In genomic region chr4:8188085-8188484, GRCh38 we compare ENCODE assay signal across 15 cellular contexts. TPM values are rescaled to one million over a fixed set of nuclear protein-coding genes. Genes with fewer than 3 reads are reported as not detected.
DNase-seq lines count a peak whose midpoint lies in the region; TF ChIP-seq lines count a peak whose summit lies in the region.
"Had no signal": no experiment of that assay in that cellular context is flagged by ENCODE, and none has a peak within 500 bp of the region (broad histone marks: within the 10 kb centered on the region; RNA-seq: fewer than 3 reads in every experiment).

No MANE protein-coding gene starts in this region.

- H3K36me3 ChIP-seq in breast epithelium: no peaks in the 10 kb centered on the region
- H3K36me3 ChIP-seq in SK-N-SH (replicated peaks in 1 of 2; ENCODE audit: control insufficient read depth in 1 of 2, insufficient read depth in 2 of 2, low read length in 1 of 2): no peaks in the 10 kb centered on the region
- no peaks in the 10 kb centered on the region for H3K36me3 ChIP-seq in esophagus squamous epithelium
- no peaks in the 10 kb centered on the region for H3K36me3 ChIP-seq in urinary bladder (ENCODE audit: insufficient read depth)
- no peaks in the 10 kb centered on the region for H3K36me3 ChIP-seq in testis (ENCODE audit: low read depth, missing control alignments)
- H3K36me3 ChIP-seq: heart right ventricle, spleen, upper lobe of left lung had no signal

- TF ChIP-seq CTCF in MCF 10A (IDR thresholded peaks at IDR 0.05; ENCODE audit: unreplicated experiment) (no peak), breast epithelium (IDR thresholded peaks at IDR 0.05) (no peak), SK-N-SH (IDR thresholded peaks at IDR 0.05) (no peak), esophagus squamous epithelium (IDR thresholded peaks at IDR 0.05) (no peak), testis (IDR thresholded peaks at IDR 0.05) (no peak), coronary artery (IDR thresholded peaks at IDR 0.05) (no peak)

- CTCF ChIA-PET in MCF 10A (lab: Yijun Ruan, JAX) (interaction anchor here (0.8 to 8.9 kb wide), 4 partner anchors 9 to 227 kb away, joined by 3 to 185 read pairs (median 4); no protein-coding TSS in a partner anchor), SK-N-SH (lab: Yijun Ruan, JAX) (interaction anchor here (0.9 to 5.8 kb wide), 7 partner anchors 10 to 214 kb away, joined by 3 to 58 read pairs (median 4); no protein-coding TSS in a partner anchor)

- intact Hi-C loops in MCF 10A (cut with micrococcal nuclease) (loop anchor here (10.0 kb wide), 1 partner anchor 383 kb away; no protein-coding TSS in a partner anchor), breast epithelium (cut with DNase I; ENCODE audit: low total_unique reads) (no loop called here), esophagus squamous epithelium (cut with DNase I) (no loop called here), testis (cut with DNase I; ENCODE audit: low total_unique reads) (no loop called here)

- H3K79me2 ChIP-seq in SK-N-SH (ENCODE audit: insufficient read depth): no peaks in the 10 kb centered on the region

- H3K4me1 Mint-ChIP-seq in MCF 10A (ENCODE audit: insufficient read depth, unreplicated experiment): peaks cover 45% of the 10 kb centered on the region

- H3K4me2 ChIP-seq in SK-N-SH: no peak overlapping the region

- H2AFZ ChIP-seq in SK-N-SH (ENCODE audit: low read depth): no peak overlapping the region

- H3K27ac ChIP-seq in breast epithelium: peak overlapping the region in 1 of 2 donors; percentile 85
- H3K27ac ChIP-seq in SK-N-SH (ENCODE audit: low read depth in 2 of 2, low read length in 1 of 2): no peak overlapping the region
- peak overlapping the region; percentile 86 to 92 (median 88) for H3K27ac ChIP-seq in esophagus squamous epithelium
- H3K27ac ChIP-seq in urinary bladder (ENCODE audit: low read depth): peak overlapping the region; percentile 69
- no peak overlapping the region for H3K27ac ChIP-seq in testis
- H3K27ac ChIP-seq in coronary artery: no peak overlapping the region

- BruUV-seq in MCF 10A (replicated peaks; lab: Mats Ljungman, UMichigan): no TSS peak

- no peaks in the 10 kb centered on the region for H3K9me3 ChIP-seq in breast epithelium
- H3K9me3 ChIP-seq in SK-N-SH: no peaks in the 10 kb centered on the region
- no peaks in the 10 kb centered on the region for H3K9me3 ChIP-seq in esophagus squamous epithelium
- H3K9me3 ChIP-seq in testis: no peaks in the 10 kb centered on the region
- H3K9me3 ChIP-seq: heart right ventricle, spleen, upper lobe of left lung had no signal

- DNase-seq in MCF 10A (ENCODE audit: unreplicated experiment): peak; percentile 82
- no peak for DNase-seq in breast epithelium (ENCODE audit: low spot score in 2 of 2)
- DNase-seq in SK-N-SH: peak; percentile 36
- no peak for DNase-seq in esophagus squamous epithelium (lab: John Stamatoyannopoulos, UW)
- DNase-seq in SKM-1 treated with dmso at 0.1 percent for 144 hours (lab: John Stamatoyannopoulos, UW; ENCODE audit: unreplicated experiment): no peak
- DNase-seq in testis: no peak
- no peak for DNase-seq in coronary artery (ENCODE audit: low spot score)
- DNase-seq: activated CD4-positive, alpha-beta T cell treated with anti-CD3 and anti-CD28 coated beads for 36 hours; effector CD8-positive, alpha-beta T cell; KBM-7; spleen had no signal

- H3K4me1 ChIP-seq in breast epithelium: peaks cover 0 to 5% of the 10 kb centered on the region in 2 donors
- peaks cover 0 to 24% of the 10 kb centered on the region in 2 experiments; a peak in 1 of 4 replicates for H3K4me1 ChIP-seq in SK-N-SH (ENCODE audit: control insufficient read depth in 1 of 2, insufficient read depth in 2 of 2, low read depth in 1 of 2, low read length in 1 of 2)
- peaks cover 58 to 92% (median 67%) of the 10 kb centered on the region in 3 donors for H3K4me1 ChIP-seq in esophagus squamous epithelium
- H3K4me1 ChIP-seq in urinary bladder (ENCODE audit: insufficient read depth): no peaks in the 10 kb centered on the region
- no peaks in the 10 kb centered on the region for H3K4me1 ChIP-seq in testis

- TF ChIP-seq RAD21 in SK-N-SH (IDR thresholded peaks at IDR 0.05; ENCODE audit: low read length): no peak

- no peak for TF ChIP-seq EP300 in SK-N-SH (IDR thresholded peaks at IDR 0.05; ENCODE audit: borderline replicate concordance in 1 of 2, low read depth in 1 of 2, low read length in 1 of 2)

- no peak overlapping the region for H3K9ac ChIP-seq in SK-N-SH

- H3K27me3 ChIP-seq in breast epithelium: no peaks in the 10 kb centered on the region
- H3K27me3 ChIP-seq in SK-N-SH (ENCODE audit: insufficient read depth): no peaks in the 10 kb centered on the region; the same call in 1 of the 2 replicates
- no peaks in the 10 kb centered on the region for H3K27me3 ChIP-seq in esophagus squamous epithelium
- H3K27me3 ChIP-seq in testis: no peaks in the 10 kb centered on the region
- H3K27me3 ChIP-seq: heart right ventricle, spleen, upper lobe of left lung had no signal

- peak overlapping the region; percentile 41 for H3K27ac Mint-ChIP-seq in MCF 10A (ENCODE audit: low read depth, unreplicated experiment)
- H3K27ac Mint-ChIP-seq: activated CD4-positive, alpha-beta T cell treated with anti-CD3 and anti-CD28 coated beads for 36 hours had no signal

- H3K4me3 ChIP-seq in breast epithelium (no peak overlapping the region), SK-N-SH (ENCODE audit: low read depth in 2 of 2, low read length in 1 of 2) (no peak overlapping the region), esophagus squamous epithelium (no peak overlapping the region), urinary bladder (ENCODE audit: low read depth, low read length) (no peak overlapping the region), testis (no peak overlapping the region), coronary artery (no peak overlapping the region)
- H3K4me3 ChIP-seq: heart right ventricle, spleen, upper lobe of left lung had no signal

- H3K9me3 Mint-ChIP-seq in MCF 10A (ENCODE audit: unreplicated experiment): no peaks in the 10 kb centered on the region

- no peaks in the 10 kb centered on the region for H4K20me1 ChIP-seq in SK-N-SH (ENCODE audit: insufficient read depth)

- TF ChIP-seq POLR2A in breast epithelium (IDR thresholded peaks at IDR 0.05) (no peak), esophagus squamous epithelium (IDR thresholded peaks at IDR 0.05) (no peak), testis (IDR thresholded peaks at IDR 0.05) (no peak)

- H3K36me3 Mint-ChIP-seq in MCF 10A (ENCODE audit: insufficient read depth, unreplicated experiment): no peaks in the 10 kb centered on the region

- no peak overlapping the region for H3K4me3 Mint-ChIP-seq in MCF 10A (ENCODE audit: unreplicated experiment)
- H3K4me3 Mint-ChIP-seq: activated CD4-positive, alpha-beta T cell treated with anti-CD3 and anti-CD28 coated beads for 36 hours had no signal

- WGBS in SK-N-SH (ENCODE audit: low lambda C conversion rate): 84% methylated on average over 10 of the region's 12 CpGs
- WGBS in esophagus squamous epithelium, 2 donors: 39 to 56% methylated on average over 2 to 5 of the region's 12 CpGs
- WGBS in urinary bladder: 75% methylated on average over 12 of the region's 12 CpGs
- WGBS in testis, 2 donors: 92% methylated on average over 6 to 12 of the region's 12 CpGs

- no peaks in the 10 kb centered on the region for H3K27me3 Mint-ChIP-seq in MCF 10A (ENCODE audit: insufficient read depth, unreplicated experiment)
- H3K27me3 Mint-ChIP-seq: activated CD4-positive, alpha-beta T cell treated with anti-CD3 and anti-CD28 coated beads for 36 hours had no signal

- no peaks in the 10 kb centered on the region for H3K9me2 ChIP-seq in SK-N-SH

- no peaks in the 10 kb centered on the region for H3F3A ChIP-seq in SK-N-SH (replicated peaks; ENCODE audit: insufficient read depth)

- POLR2A ChIA-PET in MCF 10A (lab: Yijun Ruan, JAX) (interaction anchor here (1.0 to 2.2 kb wide), 6 partner anchors 11 to 252 kb away, joined by 3 to 15 read pairs (median 4); partner anchors contain the start of gene SH3TC1), SK-N-SH (lab: Yijun Ruan, JAX) (no interaction called here)

TF ChIP-seq in SK-N-SH, 30 proteins besides CTCF, POLR2A, EP300 and RAD21 (continues in another document):
- TF ChIP-seq SIN3A (IDR thresholded peaks at IDR 0.05; ENCODE audit: borderline replicate concordance, low read depth, low read length) (no peak), EZH2phosphoT487 (IDR thresholded peaks at IDR 0.05; ENCODE audit: borderline replicate concordance, low read depth) (no peak), ZBTB33 (IDR thresholded peaks at IDR 0.05; ENCODE audit: borderline replicate concordance, low read depth) (no peak), FOXJ3 (CRISPR knock-in tag; IDR thresholded peaks at IDR 0.05) (no peak)

RNA-seq across cellular contexts. Expression of gene SH3TC1, which starts 11.0 kb away (rescaled TPM):
- total RNA-seq in MCF 10A (2022) (20.4 and 28.8 TPM in 2 replicates), breast epithelium (10 to 100 TPM; 16.4 to 28.8 (median 17.3) TPM), esophagus squamous epithelium (10 to 100 TPM; 24.6 to 31.2 (median 27.1) TPM), urinary bladder (20.5 TPM), testis (10 to 100 TPM in 1 of 2 donors, 1 to 10 TPM in 1; 4.0 to 12.6 TPM)
- polyA plus RNA-seq in SK-N-SH (2012; rRNA removed) (2.7 and 2.9 TPM in 2 replicates), urinary bladder (17.2 TPM), testis (ENCODE audit: insufficient read depth, low read depth, low replicate concordance) (3.2 TPM)
- 0.54 and 1.2 TPM in 2 replicates for polyA plus RNA-seq in SK-N-SH (2012; cell fraction: cytosol; rRNA removed)
- 8.4 and 11.3 TPM in 2 replicates for polyA plus RNA-seq in SK-N-SH (2012; cell fraction: nucleus; rRNA removed)
- polyA plus RNA-seq: neural cell had no signal

RNA-seq across cellular contexts. Expression of gene ABLIM2, which starts 29.5 kb away (rescaled TPM):
- total RNA-seq in MCF 10A (2022) (5.3 and 5.4 TPM in 2 replicates), breast epithelium (10 to 100 TPM in 1 of 3 donors, 1 to 10 TPM in 2; 4.8 to 11.5 (median 8.2) TPM), esophagus squamous epithelium (10 to 100 TPM; 13.5 to 26.7 (median 15.7) TPM), urinary bladder (1.1 TPM), testis (1 to 10 TPM; 5.2 to 6.9 TPM)
- polyA plus RNA-seq in SK-N-SH (2012; rRNA removed) (0.53 and 0.80 TPM in 2 replicates), urinary bladder (5.9 TPM), testis (ENCODE audit: insufficient read depth, low read depth, low replicate concordance) (7.5 TPM)
- 0.50 and 0.66 TPM in 2 replicates for polyA plus RNA-seq in SK-N-SH (2012; cell fraction: cytosol; rRNA removed)
- polyA plus RNA-seq in SK-N-SH (2012; cell fraction: nucleus; rRNA removed): 1.1 and 4.2 TPM in 2 replicates

Comparison
In these comparisons a context has a peak if more than half of its experiments do, and no peak if none do; other contexts are left out.
1. DNase-seq: peak in MCF 10A (single experiment) and SK-N-SH (single experiment); none in breast epithelium (0 of 2), esophagus squamous epithelium (single experiment), SKM-1 treated with dmso at 0.1 percent for 144 hours (single experiment), testis (single experiment) and coronary artery (single experiment).
2. H3K27ac ChIP-seq: peak in esophagus squamous epithelium (4 of 4) and urinary bladder (single experiment); none in SK-N-SH (0 of 2), testis (0 of 2) and coronary artery (0 of 2).